2 cellular contexts compared by ENCODE assay signal in genomic region chr13:85995788-85996418, GRCh38.
TF ChIP-seq lines count a peak whose summit lies in the region.

No MANE protein-coding gene starts in this region.

TF ChIP-seq in A549, 52 proteins besides CTCF, POLR2A, EP300 and RAD21:
- TF ChIP-seq KDM5A (IDR thresholded peaks at IDR 0.05) (no peak), HEYL (CRISPR knock-in tag; IDR thresholded peaks at IDR 0.05) (no peak), TFCP2L1 (CRISPR knock-in tag; IDR thresholded peaks at IDR 0.05) (no peak), CEBPB (IDR thresholded peaks at IDR 0.05) (no peak), ZSCAN20 (CRISPR knock-in tag; IDR thresholded peaks at IDR 0.05) (no peak), MYC (IDR thresholded peaks at IDR 0.05; ENCODE audit: borderline replicate concordance, low read length) (no peak), NFE2L2 (conservative IDR thresholded peaks at IDR 0.05; ENCODE audit: low read length) (no peak), ZC3H11A (IDR thresholded peaks at IDR 0.05) (no peak), ELK1 (IDR thresholded peaks at IDR 0.05; ENCODE audit: low read depth, low read length) (no peak), HOXA7 (CRISPR knock-in tag; IDR thresholded peaks at IDR 0.05) (no peak), CHD2 (IDR thresholded peaks at IDR 0.05; ENCODE audit: low read length, partially characterized antibody) (no peak), HOXB5 (CRISPR knock-in tag; IDR thresholded peaks at IDR 0.05) (no peak), RNF2 (IDR thresholded peaks at IDR 0.05; ENCODE audit: borderline replicate concordance, low read depth) (no peak), BCL3 (IDR thresholded peaks at IDR 0.05) (no peak), GATA3 (IDR thresholded peaks at IDR 0.05; ENCODE audit: borderline replicate concordance) (no peak)

TF ChIP-seq in H1, 55 proteins besides CTCF, POLR2A, EP300 and RAD21:
- TF ChIP-seq ASH2L (IDR thresholded peaks at IDR 0.05; ENCODE audit: low read length) = no peak
- TF ChIP-seq SP1 (IDR thresholded peaks at IDR 0.05; ENCODE audit: low read depth, low read length) = no peak
- no peak for TF ChIP-seq BACH1 (IDR thresholded peaks at IDR 0.05; ENCODE audit: low read length)
- no peak for TF ChIP-seq JUN (IDR thresholded peaks at IDR 0.05; ENCODE audit: low read depth, low read length)
- TF ChIP-seq POU5F1 (IDR thresholded peaks at IDR 0.05; ENCODE audit: low read depth, low read length) = no peak
- no peak for TF ChIP-seq ATF3 (IDR thresholded peaks at IDR 0.05; ENCODE audit: insufficient read depth, low read depth, low read length)
- no peak for TF ChIP-seq SRF (IDR thresholded peaks at IDR 0.05; ENCODE audit: low read depth, low read length)
- TF ChIP-seq GTF2F1 (IDR thresholded peaks at IDR 0.05; ENCODE audit: borderline replicate concordance, low read depth, low read length) = no peak
- TF ChIP-seq SP4 (IDR thresholded peaks at IDR 0.05; ENCODE audit: low read length) = no peak
- no peak for TF ChIP-seq KDM4A (IDR thresholded peaks at IDR 0.05; ENCODE audit: low read depth, low read length, severe bottlenecking)
- TF ChIP-seq RXRA (IDR thresholded peaks at IDR 0.05; ENCODE audit: insufficient read depth, low read depth, low read length) = no peak
- TF ChIP-seq KDM1A (IDR thresholded peaks at IDR 0.05; ENCODE audit: borderline replicate concordance, low read length) = no peak
- TF ChIP-seq EZH2 (IDR thresholded peaks at IDR 0.05; ENCODE audit: low read depth, low read length, severe bottlenecking) = no peak
- no peak for TF ChIP-seq TBP (IDR thresholded peaks at IDR 0.05; ENCODE audit: low read depth, low read length)
- TF ChIP-seq YY1 (IDR thresholded peaks at IDR 0.05; ENCODE audit: low read depth, low read length) = no peak
- TF ChIP-seq RNF2 (IDR thresholded peaks at IDR 0.05; ENCODE audit: borderline replicate concordance, low read depth, low read length, missing control alignments, poor library complexity, severe bottlenecking) = no peak
- no peak for TF ChIP-seq SAP30 (IDR thresholded peaks at IDR 0.05; ENCODE audit: insufficient read depth, insufficient replicate concordance, low read length)
